Comparison of ENCODE assay signal across 7 cellular contexts in the genomic region with DNA sequence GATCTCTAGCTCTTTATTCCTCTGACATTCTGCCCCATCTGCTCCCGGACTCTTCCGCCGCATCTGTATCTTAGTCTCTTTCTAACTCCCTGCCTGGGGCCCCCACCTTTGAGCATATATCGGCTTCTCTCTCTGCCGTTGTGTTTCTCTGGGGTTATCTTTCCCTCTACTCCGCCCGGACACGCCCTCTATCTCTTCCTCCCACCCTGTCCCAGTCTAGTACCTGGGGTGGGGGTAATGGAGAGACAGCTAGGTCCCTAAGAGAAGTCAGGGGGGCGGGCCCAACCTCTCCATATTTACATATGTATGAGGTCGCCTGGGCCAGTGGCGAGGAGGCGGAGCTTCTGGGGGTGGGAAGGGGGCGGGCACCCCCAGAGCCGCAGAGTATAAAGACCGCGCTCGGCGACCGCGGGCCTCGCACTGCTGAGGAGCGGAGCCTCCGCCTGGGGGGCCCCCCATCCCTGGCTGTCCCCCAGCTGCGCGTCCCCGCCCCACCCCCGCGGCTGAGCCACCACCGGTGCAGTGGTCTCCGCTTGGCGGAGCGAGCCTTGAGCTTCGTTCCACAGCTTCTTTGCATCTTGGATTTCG. TPM values are rescaled to one million over a fixed set of nuclear protein-coding genes. Genes with fewer than 3 reads are reported as not detected.
DNase-seq lines count a peak whose midpoint lies in the region; ATAC-seq and TF ChIP-seq lines count a peak whose summit lies in the region.

A gene with protein sequence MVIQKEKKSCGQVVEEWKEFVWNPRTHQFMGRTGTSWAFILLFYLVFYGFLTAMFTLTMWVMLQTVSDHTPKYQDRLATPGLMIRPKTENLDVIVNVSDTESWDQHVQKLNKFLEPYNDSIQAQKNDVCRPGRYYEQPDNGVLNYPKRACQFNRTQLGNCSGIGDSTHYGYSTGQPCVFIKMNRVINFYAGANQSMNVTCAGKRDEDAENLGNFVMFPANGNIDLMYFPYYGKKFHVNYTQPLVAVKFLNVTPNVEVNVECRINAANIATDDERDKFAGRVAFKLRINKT (plus strand): TSS at position 418 of the 588 bp plus-strand sequence. CDS start 593 bp downstream, outside the sequence.

- peak; percentile 89 for ATAC-seq in activated CD8-positive, alpha-beta memory T cell treated with anti-CD3 and anti-CD28 coated beads, Interleukin-2, amount 10 ng/mL, durations not matched to agents 7 days and 5 days
- peak; percentile 91 for ATAC-seq in effector memory CD8-positive, alpha-beta T cell (replicated peaks)
- ATAC-seq in HG02885 (IDR thresholded peaks at IDR 0.05; ENCODE audit: poor library complexity, unreplicated experiment), result no peak

- H3K27me3 Mint-ChIP-seq in activated CD8-positive, alpha-beta memory T cell treated with anti-CD3 and anti-CD28 coated beads, Interleukin-2, amount 10 ng/mL, durations not matched to agents 7 days and 5 days, result peaks cover 63% of the 10 kb centered on the region
- H3K27me3 Mint-ChIP-seq in effector memory CD8-positive, alpha-beta T cell, result peaks cover 58 to 75% of the 10 kb centered on the region in 2 donors
- peaks cover 58% of the 10 kb centered on the region for H3K27me3 Mint-ChIP-seq in mesothelial cell of epicardium (ENCODE audit: low read depth)

- H3K4me1 Mint-ChIP-seq in activated CD8-positive, alpha-beta memory T cell treated with anti-CD3 and anti-CD28 coated beads, Interleukin-2, amount 10 ng/mL, durations not matched to agents 7 days and 5 days, result peaks cover 17% of the 10 kb centered on the region
- H3K4me1 Mint-ChIP-seq in effector memory CD8-positive, alpha-beta T cell (ENCODE audit: low read depth in 2 of 2), result peaks cover 14 to 15% of the 10 kb centered on the region in 2 donors
- H3K4me1 Mint-ChIP-seq in mesothelial cell of epicardium, result peaks cover 32% of the 10 kb centered on the region

- H3K27ac Mint-ChIP-seq in activated CD8-positive, alpha-beta memory T cell treated with anti-CD3 and anti-CD28 coated beads, Interleukin-2, amount 10 ng/mL, durations not matched to agents 7 days and 5 days, result no peak within 1 kb of the TSS
- peak within 1 kb of the TSS; percentile 14 to 86 for H3K27ac Mint-ChIP-seq in effector memory CD8-positive, alpha-beta T cell
- H3K27ac Mint-ChIP-seq in mesothelial cell of epicardium, result peak within 1 kb of the TSS; percentile 61

- no peaks in the 10 kb centered on the region for H3K9me3 Mint-ChIP-seq in activated CD8-positive, alpha-beta memory T cell treated with anti-CD3 and anti-CD28 coated beads, Interleukin-2, amount 10 ng/mL, durations not matched to agents 7 days and 5 days (ENCODE audit: low read depth)
- H3K9me3 Mint-ChIP-seq in effector memory CD8-positive, alpha-beta T cell, result no peaks in the 10 kb centered on the region
- H3K9me3 Mint-ChIP-seq in mesothelial cell of epicardium, result no peaks in the 10 kb centered on the region

- TF ChIP-seq CTCF in mesothelial cell of epicardium (IDR thresholded peaks at IDR 0.05; ENCODE audit: unreplicated experiment), result no peak

- no peaks in the 10 kb centered on the region for H3K36me3 Mint-ChIP-seq in activated CD8-positive, alpha-beta memory T cell treated with anti-CD3 and anti-CD28 coated beads, Interleukin-2, amount 10 ng/mL, durations not matched to agents 7 days and 5 days
- H3K36me3 Mint-ChIP-seq in effector memory CD8-positive, alpha-beta T cell (ENCODE audit: insufficient read depth), result peaks cover 2% of the 10 kb centered on the region
- no peaks in the 10 kb centered on the region for H3K36me3 Mint-ChIP-seq in mesothelial cell of epicardium

- CTCF ChIA-PET in activated CD8-positive, alpha-beta memory T cell treated with anti-CD3 and anti-CD28 coated beads, Interleukin-2, amount 10 ng/mL, durations not matched to agents 7 days and 5 days (lab: Charles Lee), result interaction anchor here (0.6 to 1.6 kb wide), 8 partner anchors 18 to 167 kb away, joined by 3 to 8 read pairs (median 3); partner anchors contain the start of genes MPDU1, SAT2 and TP53

- DNase-seq in GM19240 (ENCODE audit: insufficient read length, low spot score) (peak; percentile 41), NCI-H460 (ENCODE audit: extremely low read depth, low read depth) (peak; percentile 46), mesothelial cell of epicardium (ENCODE audit: low spot score in 2 of 2, unreplicated experiment in 2 of 2) (peak; percentile 51 to 60)
- DNase-seq in activated CD8-positive, alpha-beta memory T cell treated with anti-CD3 and anti-CD28 coated beads, Interleukin-2, amount 10 ng/mL, durations not matched to agents 7 days and 5 days, result peak; percentile 78
- DNase-seq in effector memory CD8-positive, alpha-beta T cell, result peak; percentile 54 to 64 (median 60)
- DNase-seq in stimulated activated CD8-positive, alpha-beta memory T cell treated with anti-CD3 and anti-CD28 coated beads, Interleukin-15, amount 100 ng/mL, for 1 hour (ENCODE audit: low read depth), result peak; percentile 51

- H3K4me3 Mint-ChIP-seq in activated CD8-positive, alpha-beta memory T cell treated with anti-CD3 and anti-CD28 coated beads, Interleukin-2, amount 10 ng/mL, durations not matched to agents 7 days and 5 days, result peak within 1 kb of the TSS; percentile 74
- peak within 1 kb of the TSS; percentile 79 to 88 for H3K4me3 Mint-ChIP-seq in effector memory CD8-positive, alpha-beta T cell
- peak within 1 kb of the TSS; percentile 82 for H3K4me3 Mint-ChIP-seq in mesothelial cell of epicardium

RNA-seq across cellular contexts. Expression of the gene that starts here (rescaled TPM):
- total RNA-seq in NCI-H460 (2014; rRNA removed; shearing (Covaris generic)), result not detected in 2 replicates
- polyA plus RNA-seq in NCI-H460 (2014; cell fraction: nucleus; rRNA removed), result not detected in 2 replicates
- under 1 TPM in 1 of 2 experiments, not detected in 1; 0.47 TPM for total RNA-seq in activated CD8-positive, alpha-beta memory T cell treated with anti-CD3 and anti-CD28 coated beads, Interleukin-2, amount 10 ng/mL, durations not matched to agents 7 days and 5 days
- 9.6 to 10.5 TPM (median 10.2 TPM) in 3 replicates for total RNA-seq in mesothelial cell of epicardium

Comparison
In these comparisons a context has a peak if more than half of its experiments do, and no peak if none do; other contexts are left out.
1. Peak in DNase-seq in NCI-H460; RNA of the gene not detected or under 1 TPM.
2. Peak in DNase-seq and ATAC-seq in activated CD8-positive, alpha-beta memory T cell treated with anti-CD3 and anti-CD28 coated beads, Interleukin-2, amount 10 ng/mL, durations not matched to agents 7 days and 5 days; RNA of the gene not detected or under 1 TPM.